Comparison of ENCODE assay signal across 8 cellular contexts in the genomic region with DNA sequence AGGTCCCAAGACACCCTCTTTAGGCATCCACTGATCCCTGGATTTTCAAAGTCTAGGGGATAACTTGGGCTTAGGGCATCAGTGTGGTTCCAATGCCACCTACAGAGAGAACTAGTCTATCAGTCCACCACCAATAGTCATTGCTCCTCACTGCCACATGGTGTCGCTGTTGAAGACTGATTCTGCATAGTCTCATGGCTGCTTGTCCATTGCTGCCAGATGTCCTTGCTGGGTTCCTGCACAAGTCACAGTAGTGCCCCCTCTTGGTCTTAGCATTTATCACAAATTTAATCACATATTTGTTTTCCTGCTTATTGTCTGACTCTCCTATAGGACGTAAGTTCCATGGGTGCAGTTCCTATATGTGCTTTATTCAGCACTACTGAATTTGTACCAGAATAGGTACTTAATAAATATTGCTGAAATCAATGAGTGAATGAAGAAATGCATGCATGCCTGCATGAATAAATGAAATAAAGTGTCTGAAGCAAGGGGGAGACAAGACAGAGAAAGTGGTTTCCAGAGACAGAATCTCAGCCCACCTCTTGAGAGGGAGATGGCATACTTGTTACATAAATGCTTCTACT. TPM values are rescaled to one million over a fixed set of nuclear protein-coding genes. Genes with fewer than 3 reads are reported as not detected.
DNase-seq lines count a peak whose midpoint lies in the region; ATAC-seq lines count a peak whose summit lies in the region.

No MANE protein-coding gene starts in this region.

- H3K27me3 Mint-ChIP-seq in T-cell (peaks cover 8 to 15% of the 10 kb centered on the region in 2 donors), naive B cell (peaks cover 7 to 25% (median 17%) of the 10 kb centered on the region in 3 donors)
- peaks cover 22% of the 10 kb centered on the region for H3K27me3 Mint-ChIP-seq in central memory CD8-positive, alpha-beta T cell

- H3K36me3 Mint-ChIP-seq in T-cell: peaks cover 5% of the 10 kb centered on the region
- H3K36me3 Mint-ChIP-seq in central memory CD8-positive, alpha-beta T cell (ENCODE audit: insufficient read depth): peaks cover 3% of the 10 kb centered on the region
- peaks cover 12 to 26% of the 10 kb centered on the region in 2 donors for H3K36me3 Mint-ChIP-seq in naive B cell

- ATAC-seq in T-cell (replicated peaks in 1 of 4): no peak
- no peak for ATAC-seq in central memory CD8-positive, alpha-beta T cell (replicated peaks; ENCODE audit: extremely low read depth, poor library complexity, severe bottlenecking)
- peak in 1 of 2 donors; percentile 30 for ATAC-seq in naive B cell (ENCODE audit: low read depth in 2 of 2)
- ATAC-seq in HG03432 (IDR thresholded peaks at IDR 0.05; ENCODE audit: unreplicated experiment): no peak

- peaks cover 6 to 30% (median 15%) of the 10 kb centered on the region in 3 donors for H3K9me3 Mint-ChIP-seq in T-cell
- peaks cover 22% of the 10 kb centered on the region for H3K9me3 Mint-ChIP-seq in central memory CD8-positive, alpha-beta T cell
- peaks cover 10 to 33% (median 32%) of the 10 kb centered on the region in 7 donors for H3K9me3 Mint-ChIP-seq in naive B cell

- H3K27ac Mint-ChIP-seq in T-cell (no peak overlapping the region), naive B cell (peak overlapping the region in 1 of 6 donors; percentile 43)
- no peak overlapping the region for H3K27ac Mint-ChIP-seq in central memory CD8-positive, alpha-beta T cell (ENCODE audit: low read depth)

- DNase-seq in ELF-1 (ENCODE audit: low read depth, low spot score) (peak; percentile 68), LHCN-M2 (ENCODE audit: low read depth) (peak; percentile 60), T-cell (peak in 26 of 34 experiments; percentile 7 to 39 (median 20)), naive B cell (peak; percentile 4), hippocampal formation (lab: John Stamatoyannopoulos, UW) (no peak)
- peak; percentile 10 to 17 for DNase-seq in central memory CD8-positive, alpha-beta T cell (ENCODE audit: low spot score in 2 of 2)
- no peak for DNase-seq in NK-92 treated with Interleukin-12 subunit alpha and Interleukin-12 subunit beta, amount 100 ng/mL, for 24 hours (lab: John Stamatoyannopoulos, UW)

- POLR2A ChIA-PET in T-cell (lab: Charles Lee): no interaction called here

- H3K4me3 Mint-ChIP-seq in T-cell: no peak overlapping the region
- H3K4me3 Mint-ChIP-seq in central memory CD8-positive, alpha-beta T cell: no peak overlapping the region
- peak overlapping the region in 1 of 8 donors; percentile 29 for H3K4me3 Mint-ChIP-seq in naive B cell

- CTCF ChIA-PET in T-cell (lab: Charles Lee): no interaction called here

- H3K4me1 Mint-ChIP-seq in T-cell (no peaks in the 10 kb centered on the region), naive B cell (no peaks in the 10 kb centered on the region)
- H3K4me1 Mint-ChIP-seq in central memory CD8-positive, alpha-beta T cell: no peaks in the 10 kb centered on the region

RNA-seq across cellular contexts. Expression of a gene that starts 45.9 kb away (rescaled TPM):
- total RNA-seq in LHCN-M2 (2014; rRNA removed): 108 and 121 TPM in 2 replicates
- 161 TPM for polyA plus RNA-seq in LHCN-M2 (2012)
- total RNA-seq in T-cell: 100 to 1,000 TPM; 110 to 126 (median 125) TPM
- polyA plus RNA-seq in naive B cell (ENCODE audit: low read depth in 6 of 6): 100 to 1,000 TPM; 155 to 228 (median 187) TPM

Comparison
In these comparisons a context has a peak if more than half of its experiments do, and no peak if none do; other contexts are left out.
1. DNase-seq: peak in ELF-1 (single experiment), LHCN-M2 (single experiment), T-cell (26 of 34), central memory CD8-positive, alpha-beta T cell (2 of 2) and naive B cell (single experiment); none in hippocampal formation (0 of 2) and NK-92 treated with Interleukin-12 subunit alpha and Interleukin-12 subunit beta, amount 100 ng/mL, for 24 hours (single experiment).